In the genomic region with DNA sequence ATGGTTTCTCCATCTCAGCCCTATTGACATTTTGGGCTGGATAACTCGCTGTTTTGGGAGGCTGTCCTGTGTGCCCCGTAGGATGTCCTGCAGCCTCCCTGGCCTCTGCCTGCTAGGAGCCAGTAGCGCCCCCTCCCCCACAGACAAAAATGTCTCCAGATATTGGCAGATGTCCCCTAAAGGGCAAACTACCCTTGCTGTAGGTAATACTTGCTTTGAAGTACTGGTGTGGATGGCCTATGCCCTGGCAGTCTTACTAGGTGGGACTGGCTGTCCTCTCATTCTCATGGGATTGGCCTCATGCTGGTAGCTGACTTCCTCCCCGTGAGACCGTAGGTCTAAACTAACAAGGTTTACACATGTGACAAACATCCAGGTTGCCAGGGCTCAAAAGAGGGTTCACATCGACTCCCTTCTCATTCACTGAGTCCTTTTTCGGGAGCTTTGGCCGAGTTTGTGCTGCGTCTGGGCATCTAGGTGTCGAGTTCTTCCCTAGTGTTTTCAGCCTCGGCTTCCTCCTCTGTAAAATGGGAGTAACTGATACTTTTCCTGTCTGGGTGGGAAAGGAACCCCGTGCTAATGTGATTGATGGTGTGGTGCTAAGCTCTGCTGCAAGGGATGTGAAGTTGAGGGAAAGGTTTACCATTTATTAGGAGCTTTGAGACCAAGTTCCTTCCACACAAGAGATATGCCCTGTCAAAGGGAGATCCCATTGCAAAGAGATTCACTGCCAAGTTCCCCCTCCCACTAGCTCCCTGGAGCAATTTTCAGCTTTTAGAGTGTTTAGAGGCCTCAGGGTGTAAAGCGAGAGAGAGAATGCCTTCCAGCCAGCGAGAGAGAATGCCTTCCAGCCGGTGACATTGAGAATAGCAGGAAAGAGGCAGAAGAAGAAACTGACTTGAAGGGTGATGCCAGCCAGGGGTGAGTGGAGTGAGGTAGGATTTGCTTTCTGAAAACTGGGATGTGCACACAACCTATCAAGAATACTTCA, we compare ENCODE assay signal across 16 cellular contexts. TPM values are rescaled to one million over a fixed set of nuclear protein-coding genes. Genes with fewer than 3 reads are reported as not detected.
DNase-seq lines count a peak whose midpoint lies in the region; ATAC-seq and TF ChIP-seq lines count a peak whose summit lies in the region.
"Had no signal": no experiment of that assay in that cellular context is flagged by ENCODE, and none has a peak within 500 bp of the region (broad histone marks: within the 10 kb centered on the region; RNA-seq: fewer than 3 reads in every experiment).

No MANE protein-coding gene starts in this region.

- H3K9ac ChIP-seq in mesendoderm (ENCODE audit: low read length) = no peak overlapping the region
- H3K9ac ChIP-seq: BLaER1 treated with 17β-estradiol and CSF1 and Interleukin-3, amounts not matched to agents 10 nM and 100 nM; GM23248; SK-N-SH had no signal

- no peak overlapping the region for H3K4ac ChIP-seq in mesendoderm (ENCODE audit: low read depth, low read length)

- peaks cover 18% of the 10 kb centered on the region for H3K79me1 ChIP-seq in mesendoderm (ENCODE audit: low read length)

- H3K36me3 Mint-ChIP-seq in CD14-positive monocyte (peaks cover 31 to 38% of the 10 kb centered on the region in 2 donors), glutamatergic neuron (ENCODE audit: unreplicated experiment) (no peaks in the 10 kb centered on the region)
- H3K36me3 Mint-ChIP-seq in activated T-helper 1 cell treated with anti-CD3 and anti-CD28 coated beads, Interleukin-12 subunit alpha, Interleukin-12 subunit beta, Interleukin-2, Interleukin-4 antibody, amounts not matched to agents 30 ng/mL and 10 ng/mL and 1 ng/mL, durations not matched to agents 14 hours and 24 hours and 36 hours (ENCODE audit: low read depth) = peaks cover 4% of the 10 kb centered on the region

- H2BK15ac ChIP-seq in mesendoderm (replicated peaks; ENCODE audit: low read depth) = no peak overlapping the region

- H3K4me2 ChIP-seq in mesendoderm (ENCODE audit: low read length) = no peak overlapping the region
- H3K4me2 ChIP-seq: SK-N-SH had no signal

- H4K5ac ChIP-seq in mesendoderm (ENCODE audit: low read length) = no peak overlapping the region

- H3K9me3 Mint-ChIP-seq in CD14-positive monocyte = peaks cover 0 to 2% (median 0%) of the 10 kb centered on the region in 7 donors
- no peaks in the 10 kb centered on the region for H3K9me3 Mint-ChIP-seq in activated T-helper 1 cell treated with anti-CD3 and anti-CD28 coated beads, Interleukin-12 subunit alpha, Interleukin-12 subunit beta, Interleukin-2, Interleukin-4 antibody, amounts not matched to agents 30 ng/mL and 10 ng/mL and 1 ng/mL, durations not matched to agents 14 hours and 24 hours and 36 hours
- H3K9me3 Mint-ChIP-seq in glutamatergic neuron (ENCODE audit: unreplicated experiment) = peaks cover 3% of the 10 kb centered on the region

- no peak overlapping the region for H2BK120ac ChIP-seq in mesendoderm (ENCODE audit: low read depth, low read length)

- peaks cover 79% of the 10 kb centered on the region for H3K4me1 Mint-ChIP-seq in CD14-positive monocyte
- peaks cover 62% of the 10 kb centered on the region for H3K4me1 Mint-ChIP-seq in activated T-helper 1 cell treated with anti-CD3 and anti-CD28 coated beads, Interleukin-12 subunit alpha, Interleukin-12 subunit beta, Interleukin-2, Interleukin-4 antibody, amounts not matched to agents 30 ng/mL and 10 ng/mL and 1 ng/mL, durations not matched to agents 14 hours and 24 hours and 36 hours (ENCODE audit: low read depth)
- H3K4me1 Mint-ChIP-seq in glutamatergic neuron (ENCODE audit: low read depth, unreplicated experiment) = no peaks in the 10 kb centered on the region

- intact Hi-C loops in CD14-positive monocyte (cut with micrococcal nuclease) = no loop called here
- intact Hi-C loops in activated T-helper 1 cell treated with anti-CD3 and anti-CD28 coated beads, Interleukin-12 subunit alpha, Interleukin-12 subunit beta, Interleukin-2, Interleukin-4 antibody, amounts not matched to agents 30 ng/mL and 10 ng/mL and 1 ng/mL, durations not matched to agents 14 hours and 24 hours and 36 hours (cut with micrococcal nuclease) = no loop called here

- DNase-seq in CD14-positive monocyte (ENCODE audit: low spot score) (no peak), ELF-1 (ENCODE audit: low read depth, low spot score) (peak; percentile 45), mesendoderm (peak; percentile 65), ACHN (no peak), glutamatergic neuron (no peak)
- no peak for DNase-seq in activated T-helper 1 cell treated with anti-CD3 and anti-CD28 coated beads, Interleukin-12 subunit alpha, Interleukin-12 subunit beta, Interleukin-2, Interleukin-4 antibody, amounts not matched to agents 30 ng/mL and 10 ng/mL and 1 ng/mL, durations not matched to agents 14 hours and 24 hours and 36 hours (ENCODE audit: low spot score)
- DNase-seq: adrenal gland, GDM1, GM23248, NCI-H1048, NCI-H345, SK-N-SH, transverse colon had no signal

- H3K18ac ChIP-seq in mesendoderm (ENCODE audit: low read length) = no peak overlapping the region

- peak overlapping the region in 6 of 7 donors; percentile 13 to 75 (median 62) for H3K27ac Mint-ChIP-seq in CD14-positive monocyte
- peak overlapping the region; percentile 48 for H3K27ac Mint-ChIP-seq in activated T-helper 1 cell treated with anti-CD3 and anti-CD28 coated beads, Interleukin-12 subunit alpha, Interleukin-12 subunit beta, Interleukin-2, Interleukin-4 antibody, amounts not matched to agents 30 ng/mL and 10 ng/mL and 1 ng/mL, durations not matched to agents 14 hours and 24 hours and 36 hours
- H3K27ac Mint-ChIP-seq in glutamatergic neuron (ENCODE audit: unreplicated experiment) = no peak overlapping the region

- H3K56ac ChIP-seq in mesendoderm (ENCODE audit: low read length) = peak overlapping the region; percentile 43

- H3K4me1 ChIP-seq in mesendoderm (ENCODE audit: control insufficient read depth, low read depth, low read length) = peaks cover 8% of the 10 kb centered on the region

- in situ Hi-C loops in ACHN (cut with HindIII; ENCODE audit: low pct_ligation_motif_present, low pct_unique_long_range_greater_than_20kb, low sequenced_read_pairs) = no loop called here

- ATAC-seq in GM21576 (IDR thresholded peaks at IDR 0.05; ENCODE audit: unreplicated experiment) (no peak), esophagus mucosa (no peak)

- peaks cover 6% of the 10 kb centered on the region for H3K79me2 ChIP-seq in mesendoderm (ENCODE audit: control insufficient read depth, insufficient read depth, low read length)

- H3K27ac ChIP-seq in mesendoderm (ENCODE audit: low read depth, low read length) = no peak overlapping the region
- H3K27ac ChIP-seq: adrenal gland; BLaER1 treated with 17β-estradiol and CSF1 and Interleukin-3, amounts not matched to agents 10 nM and 100 nM; GM23248 had no signal

- H3K23ac ChIP-seq in mesendoderm (ENCODE audit: low read length) = no peak overlapping the region

- no peak overlapping the region for H4K8ac ChIP-seq in mesendoderm (ENCODE audit: low read depth, low read length)

- no peak overlapping the region for H2BK5ac ChIP-seq in mesendoderm (ENCODE audit: low read length)

- H3K36me3 ChIP-seq in mesendoderm (ENCODE audit: control insufficient read depth, insufficient read depth, low read length) = no peaks in the 10 kb centered on the region
- H3K36me3 ChIP-seq: adrenal gland, transverse colon had no signal

- TF ChIP-seq CTCF in CD14-positive monocyte (IDR thresholded peaks at IDR 0.05) = no peak
- TF ChIP-seq CTCF in glutamatergic neuron (IDR thresholded peaks at IDR 0.05; ENCODE audit: partially characterized antibody, unreplicated experiment) = no peak

- H3K4me3 Mint-ChIP-seq in CD14-positive monocyte (no peak overlapping the region), glutamatergic neuron (ENCODE audit: unreplicated experiment) (no peak overlapping the region)
- no peak overlapping the region for H3K4me3 Mint-ChIP-seq in activated T-helper 1 cell treated with anti-CD3 and anti-CD28 coated beads, Interleukin-12 subunit alpha, Interleukin-12 subunit beta, Interleukin-2, Interleukin-4 antibody, amounts not matched to agents 30 ng/mL and 10 ng/mL and 1 ng/mL, durations not matched to agents 14 hours and 24 hours and 36 hours

- H3K27me3 Mint-ChIP-seq in CD14-positive monocyte (ENCODE audit: low read depth in 3 of 3) (peaks cover 0 to 2% (median 0%) of the 10 kb centered on the region in 3 donors), glutamatergic neuron (ENCODE audit: unreplicated experiment) (peaks cover 5% of the 10 kb centered on the region)
- no peaks in the 10 kb centered on the region for H3K27me3 Mint-ChIP-seq in activated T-helper 1 cell treated with anti-CD3 and anti-CD28 coated beads, Interleukin-12 subunit alpha, Interleukin-12 subunit beta, Interleukin-2, Interleukin-4 antibody, amounts not matched to agents 30 ng/mL and 10 ng/mL and 1 ng/mL, durations not matched to agents 14 hours and 24 hours and 36 hours (ENCODE audit: insufficient read depth)

- H3K4me3 ChIP-seq in mesendoderm (ENCODE audit: low read length) = no peak overlapping the region
- H3K4me3 ChIP-seq: adrenal gland; BLaER1 treated with 17β-estradiol and CSF1 and Interleukin-3, amounts not matched to agents 10 nM and 100 nM; GM23248; transverse colon had no signal

- no peaks in the 10 kb centered on the region for H3K27me3 ChIP-seq in mesendoderm (ENCODE audit: insufficient read depth, low read length, poor library complexity)
- H3K27me3 ChIP-seq: adrenal gland; BLaER1 treated with 17β-estradiol and CSF1 and Interleukin-3, amounts not matched to agents 10 nM and 100 nM; transverse colon had no signal

- WGBS in mesendoderm (ENCODE audit: extremely low coverage, insufficient coverage, low lambda C conversion rate) = no CpG with 5 or more reads among the region's 15 CpGs

- H2AK5ac ChIP-seq in mesendoderm (ENCODE audit: low read length) = peak overlapping the region; percentile 22

RNA-seq across cellular contexts. Expression of gene PTPRJ, which starts 17.0 kb away (rescaled TPM):
- 10 to 100 TPM in 1 of 2 donors, 1 to 10 TPM in 1; 10.0 to 14.6 TPM for polyA plus RNA-seq in CD14-positive monocyte
- 69.6 and 70.3 TPM in 2 replicates for total RNA-seq in activated T-helper 1 cell treated with anti-CD3 and anti-CD28 coated beads, Interleukin-12 subunit alpha, Interleukin-12 subunit beta, Interleukin-2, Interleukin-4 antibody, amounts not matched to agents 30 ng/mL and 10 ng/mL and 1 ng/mL, durations not matched to agents 14 hours and 24 hours and 36 hours
- 8.7 TPM for polyA plus RNA-seq in mesendoderm (2013, experiment 1 of 2)
- 8.4 TPM for polyA plus RNA-seq in mesendoderm (2013, experiment 2 of 2)
- total RNA-seq in esophagus mucosa = 2.0 TPM
- total RNA-seq in glutamatergic neuron (ENCODE audit: unreplicated experiment) = 2.4 TPM

Comparison
In these comparisons a context has a peak if more than half of its experiments do, and no peak if none do; other contexts are left out.
1. DNase-seq: peak in ELF-1 (single experiment) and mesendoderm (single experiment); none in CD14-positive monocyte (single experiment), activated T-helper 1 cell treated with anti-CD3 and anti-CD28 coated beads, Interleukin-12 subunit alpha, Interleukin-12 subunit beta, Interleukin-2, Interleukin-4 antibody, amounts not matched to agents 30 ng/mL and 10 ng/mL and 1 ng/mL, durations not matched to agents 14 hours and 24 hours and 36 hours (single experiment), ACHN (single experiment) and glutamatergic neuron (single experiment).
2. RNA of gene PTPRJ, which starts 17.0 kb away (total RNA-seq): 69.6 to 70.3 TPM in activated T-helper 1 cell treated with anti-CD3 and anti-CD28 coated beads, Interleukin-12 subunit alpha, Interleukin-12 subunit beta, Interleukin-2, Interleukin-4 antibody, amounts not matched to agents 30 ng/mL and 10 ng/mL and 1 ng/mL, durations not matched to agents 14 hours and 24 hours and 36 hours; 2.4 TPM in glutamatergic neuron (single experiment) and 2.0 TPM in esophagus mucosa (single experiment); every median in the first group is over 10 times any median in the second.